Comparison of ENCODE assay signal across 8 cellular contexts in the genomic region with DNA sequence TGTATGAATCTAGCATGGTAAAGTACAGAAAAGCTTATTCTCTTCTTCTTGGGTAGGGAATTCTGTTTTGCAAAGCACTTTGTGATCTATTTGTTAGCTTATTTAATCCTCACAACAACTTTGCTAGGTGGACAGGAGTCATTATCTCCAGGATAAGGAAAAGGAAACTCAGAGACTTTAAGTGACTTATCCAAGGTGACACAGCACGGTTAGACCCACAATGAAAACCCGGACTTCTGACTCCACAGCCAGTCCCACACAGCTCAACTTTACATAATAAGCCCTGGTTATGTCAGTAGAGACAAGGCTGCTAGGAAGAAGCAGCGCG. TPM values are rescaled to one million over a fixed set of nuclear protein-coding genes. Genes with fewer than 3 reads are reported as not detected.
DNase-seq lines count a peak whose midpoint lies in the region; ATAC-seq and TF ChIP-seq lines count a peak whose summit lies in the region.

No MANE protein-coding gene starts in this region.

- intact Hi-C loops in right lobe of liver (cut with DNase I) (no loop called here), thyroid gland (cut with DNase I) (no loop called here)

- peak overlapping the region; percentile 88 to 94 for H3K4me3 Mint-ChIP-seq in activated T-cell treated with anti-CD3 and anti-CD28 coated beads, Interleukin-2, amount 50 U/mL, for 72 hours

- DNase-seq in activated T-cell treated with anti-CD3 and anti-CD28 coated beads, Interleukin-2, amount 50 U/mL, for 72 hours, result no peak
- DNase-seq in activated T-cell treated with anti-CD3 and anti-CD28 coated beads, Interleukin-2, amount 50 U/mL, for 48 hours, result no peak
- DNase-seq in astrocyte of the cerebellum (ENCODE audit: low read depth), result no peak
- no peak for DNase-seq in right lobe of liver
- no peak for DNase-seq in thyroid gland
- no peak for DNase-seq in DMS79 (lab: John Stamatoyannopoulos, UW)
- DNase-seq in activated CD4-positive, alpha-beta T cell treated with anti-CD3 and anti-CD28 coated beads for 48 hours, result no peak
- no peak for DNase-seq in cerebellar cortex (ENCODE audit: low spot score)

- H3K36me3 Mint-ChIP-seq in activated T-cell treated with anti-CD3 and anti-CD28 coated beads, Interleukin-2, amount 50 U/mL, for 72 hours (ENCODE audit: insufficient read depth in 2 of 2), result no peaks in the 10 kb centered on the region

- 0% methylated on average over 4 of the region's 4 CpGs for WGBS in right lobe of liver (ENCODE audit: insufficient coverage, low coverage, low lambda C conversion rate, missing lambda C conversion rate)
- WGBS in thyroid gland, 2 donors, result 3 to 11% methylated on average over 4 of the region's 4 CpGs

- in situ Hi-C loops in astrocyte of the cerebellum (cut with HindIII; ENCODE audit: low sequenced_read_pairs), result no loop called here

- H3K9me3 ChIP-seq in right lobe of liver, result no peaks in the 10 kb centered on the region
- no peaks in the 10 kb centered on the region for H3K9me3 ChIP-seq in thyroid gland

- peaks cover 10% of the 10 kb centered on the region for H3K4me1 Mint-ChIP-seq in activated T-cell treated with anti-CD3 and anti-CD28 coated beads, Interleukin-2, amount 50 U/mL, for 72 hours (ENCODE audit: low read depth)

- H3K27me3 Mint-ChIP-seq in activated T-cell treated with anti-CD3 and anti-CD28 coated beads, Interleukin-2, amount 50 U/mL, for 72 hours (ENCODE audit: low read depth), result no peaks in the 10 kb centered on the region

- TF ChIP-seq POLR2A in right lobe of liver (IDR thresholded peaks at IDR 0.05) (no peak), thyroid gland (IDR thresholded peaks at IDR 0.05) (no peak)

- H3K27me3 ChIP-seq in right lobe of liver (no peaks in the 10 kb centered on the region), thyroid gland (no peaks in the 10 kb centered on the region)

- H3K4me1 ChIP-seq in right lobe of liver (peaks cover 0 to 24% (median 0%) of the 10 kb centered on the region in 4 donors), thyroid gland (peaks cover 11 to 23% of the 10 kb centered on the region in 2 donors)

- peak overlapping the region; percentile 95 for H3K27ac Mint-ChIP-seq in activated T-cell treated with anti-CD3 and anti-CD28 coated beads, Interleukin-2, amount 50 U/mL, for 72 hours

- TF ChIP-seq CTCF in astrocyte of the cerebellum (IDR thresholded peaks at IDR 0.05; ENCODE audit: low read depth, low read length, missing control alignments) (no peak), right lobe of liver (IDR thresholded peaks at IDR 0.05) (no peak), thyroid gland (IDR thresholded peaks at IDR 0.05) (no peak)

- no peak for ATAC-seq in activated T-cell treated with anti-CD3 and anti-CD28 coated beads, Interleukin-2, amount 50 U/mL, for 72 hours (replicated peaks in 1 of 2)
- no peak for ATAC-seq in right lobe of liver

- peak overlapping the region; percentile 57 to 95 (median 94) for H3K27ac ChIP-seq in right lobe of liver
- peak overlapping the region in 2 of 3 donors; percentile 86 to 96 for H3K27ac ChIP-seq in thyroid gland

- no peaks in the 10 kb centered on the region for H3K9me3 Mint-ChIP-seq in activated T-cell treated with anti-CD3 and anti-CD28 coated beads, Interleukin-2, amount 50 U/mL, for 72 hours

- peaks cover 0 to 19% (median 3%) of the 10 kb centered on the region in 4 donors for H3K36me3 ChIP-seq in right lobe of liver
- peaks cover 0 to 3% of the 10 kb centered on the region in 2 donors for H3K36me3 ChIP-seq in thyroid gland

- H3K4me3 ChIP-seq in astrocyte of the cerebellum (ENCODE audit: low read depth, low read length), result peak overlapping the region; percentile 82
- peak overlapping the region; percentile 81 to 84 (median 81) for H3K4me3 ChIP-seq in right lobe of liver
- peak overlapping the region; percentile 38 to 73 (median 62) for H3K4me3 ChIP-seq in thyroid gland (replicated peaks in 1 of 3)

RNA-seq across cellular contexts. Expression of a gene that starts 0.4 kb away (rescaled TPM):
- 100 to 1,000 TPM in 1 of 2 donors, 10 to 100 TPM in 1; 97.1 to 106 TPM for total RNA-seq in activated T-cell treated with anti-CD3 and anti-CD28 coated beads, Interleukin-2, amount 50 U/mL, for 72 hours
- total RNA-seq in right lobe of liver, result 10 to 100 TPM; 69.3 to 98.9 (median 77.5) TPM
- total RNA-seq in thyroid gland, result 100 to 1,000 TPM in 3 of 4 donors, 10 to 100 TPM in 1; 91.5 to 158 (median 118) TPM
